ENCODE assay signal across 25 cellular contexts in genomic region chr7:155534691-155535090, GRCh38. TPM values are rescaled to one million over a fixed set of nuclear protein-coding genes. Genes with fewer than 3 reads are reported as not detected.
"Had no signal": no experiment of that assay in that cellular context is flagged by ENCODE, and none has a peak within 500 bp of the region (broad histone marks: within the 10 kb centered on the region; RNA-seq: fewer than 3 reads in every experiment).

No MANE protein-coding gene starts in this region.

- FAIRE-seq: islet of Langerhans had no signal

- H3K4me3 ChIP-seq: esophagus muscularis mucosa, gastrocnemius medialis, heart right ventricle, mucosa of descending colon, right lobe of liver, stomach, thoracic aorta, transverse colon, uterus had no signal

- H3K79me2 ChIP-seq: parathyroid adenoma had no signal

- H3K27ac ChIP-seq: epithelial cell of prostate, esophagus muscularis mucosa, gastrocnemius medialis, heart right ventricle, parathyroid adenoma, psoas muscle, right lobe of liver, spleen, stomach, thoracic aorta, transverse colon, uterus had no signal

- H3K9ac ChIP-seq: parathyroid adenoma had no signal

- H2AFZ ChIP-seq: parathyroid adenoma had no signal

- DNase-seq: effector memory CD8-positive, alpha-beta T cell; gastrocnemius medialis; heart right ventricle; hypothalamus; mucosa of descending colon; naive thymus-derived CD8-positive, alpha-beta T cell; occipital lobe; psoas muscle; right lobe of liver; stimulated activated CD4-positive, alpha-beta T cell treated with anti-CD3 and anti-CD28 coated beads, Interleukin-15, amount 100 ng/mL, for 24 hours; stimulated activated CD4-positive, alpha-beta T cell treated with anti-CD3 and anti-CD28 coated beads, Interleukin-1b, Interleukin-23, amount 100 ng/mL, for 48 hours; stimulated activated CD4-positive, alpha-beta T cell treated with anti-CD3 and anti-CD28 coated beads, Interleukin-4, amount 100 ng/mL, for 4 hours; stimulated activated naive B cell treated with anti-CD40 and anti-IgM and Interleukin-4, amounts not matched to agents 10 μg/mL and 1 μg/mL and 100 μg/mL, for 72 hours; stomach; transverse colon; uterus had no signal

- ATAC-seq: effector memory CD8-positive, alpha-beta T cell; naive thymus-derived CD8-positive, alpha-beta T cell; psoas muscle had no signal

- H3K36me3 ChIP-seq: esophagus muscularis mucosa, gastrocnemius medialis, heart right ventricle, right lobe of liver, spleen, stomach, thoracic aorta, transverse colon, uterus had no signal

- H3K9me3 ChIP-seq: gastrocnemius medialis, heart right ventricle, mucosa of descending colon, psoas muscle, right lobe of liver, thoracic aorta, transverse colon, uterus had no signal

RNA-seq across cellular contexts. Expression of gene CNPY1, which starts 11.7 kb away (rescaled TPM):
- total RNA-seq: esophagus muscularis mucosa; fibroblast of villous mesenchyme; heart right ventricle; left lobe of liver; lower leg skin; mucosa of descending colon; naive thymus-derived CD8-positive, alpha-beta T cell; psoas muscle; spleen; thoracic aorta; transverse colon; uterus had no signal
- polyA plus RNA-seq: heart right ventricle; naive thymus-derived CD8-positive, alpha-beta T cell; psoas muscle; spleen; stomach had no signal
